Comparison of ENCODE assay signal across 29 cellular contexts in genomic region chr4:6242271-6243029, GRCh38. TPM values are rescaled to one million over a fixed set of nuclear protein-coding genes. Genes with fewer than 3 reads are reported as not detected.
"Had no signal": no experiment of that assay in that cellular context is flagged by ENCODE, and none has a peak within 500 bp of the region (broad histone marks: within the 10 kb centered on the region; RNA-seq: fewer than 3 reads in every experiment).

No MANE protein-coding gene starts in this region.

- H3K4me1 ChIP-seq: adrenal gland, ascending aorta, breast epithelium, foreskin keratinocyte, gastrocnemius medialis had no signal

- H3K9me3 ChIP-seq: adrenal gland, ascending aorta, gastrocnemius medialis had no signal

- H3K27me3 ChIP-seq: cardiac muscle cell, dorsolateral prefrontal cortex had no signal

- H3K4me3 ChIP-seq: adrenal gland, ascending aorta, breast epithelium, cardiac muscle cell, coronary artery, dorsolateral prefrontal cortex, esophagus muscularis mucosa, gastrocnemius medialis, heart right ventricle had no signal

- ATAC-seq: activated naive CD8-positive, alpha-beta T cell treated with anti-CD3 and anti-CD28 coated beads, Interleukin-2, amount 50 U/mL, for 24 hours; activated T-cell treated with anti-CD3 and anti-CD28 coated beads, Interleukin-2, amount 50 U/mL, for 72 hours; foreskin keratinocyte; gastrocnemius medialis; heart right ventricle; T-helper 17 cell; WTC11 had no signal

- H3K36me3 ChIP-seq: adrenal gland, ascending aorta, breast epithelium, cardiac muscle cell, esophagus muscularis mucosa, gastrocnemius medialis, heart right ventricle had no signal

- DNase-seq: activated CD4-positive, alpha-beta memory T cell treated with anti-CD3 and anti-CD28 coated beads, Interleukin-2, amount 10 ng/mL, durations not matched to agents 7 days and 5 days; activated CD4-positive, alpha-beta T cell treated with anti-CD3 and anti-CD28 coated beads for 1 hour; activated CD4-positive, alpha-beta T cell treated with anti-CD3 and anti-CD28 coated beads for 4 hours; activated CD4-positive, alpha-beta T cell treated with anti-CD3 and anti-CD28 coated beads, Interleukin-2, amount 10 ng/mL, durations not matched to agents 7 days and 5 days; activated CD4-positive, alpha-beta T cell treated with anti-CD3 and anti-CD28 coated beads, Interleukin-2, amount 50 U/mL, for 4 hours; activated CD8-positive, alpha-beta memory T cell treated with anti-CD3 and anti-CD28 coated beads, Interleukin-2, amount 50 U/mL, for 48 hours; activated naive CD4-positive, alpha-beta T cell treated with anti-CD3 and anti-CD28 coated beads for 36 hours; activated naive CD8-positive, alpha-beta T cell treated with anti-CD3 and anti-CD28 coated beads for 36 hours; activated naive CD8-positive, alpha-beta T cell treated with anti-CD3 and anti-CD28 coated beads, Interleukin-2, amount 50 U/mL, for 24 hours; activated T-cell treated with anti-CD3 and anti-CD28 coated beads for 4 hours; activated T-cell treated with anti-CD3 and anti-CD28 coated beads, Interleukin-2, amount 50 U/mL, for 24 hours; activated T-cell treated with anti-CD3 and anti-CD28 coated beads, Interleukin-2, amount 50 U/mL, for 72 hours; adrenal gland; amygdala; effector memory CD4-positive, alpha-beta T cell; erythroblast; foreskin keratinocyte; gastrocnemius medialis; heart right ventricle; T-helper 1 cell; T-helper 17 cell; T1000 had no signal

- H3K27ac ChIP-seq: adrenal gland, ascending aorta, breast epithelium, cardiac muscle cell, coronary artery, dorsolateral prefrontal cortex, esophagus muscularis mucosa, foreskin keratinocyte, gastrocnemius medialis, heart right ventricle had no signal

RNA-seq across cellular contexts. Expression of gene JAKMIP1, which starts 42.1 kb away (rescaled TPM):
- total RNA-seq: ascending aorta, foreskin keratinocyte had no signal
- polyA plus RNA-seq: foreskin keratinocyte had no signal
